ENCODE assay signal across 14 cellular contexts in the genomic region with DNA sequence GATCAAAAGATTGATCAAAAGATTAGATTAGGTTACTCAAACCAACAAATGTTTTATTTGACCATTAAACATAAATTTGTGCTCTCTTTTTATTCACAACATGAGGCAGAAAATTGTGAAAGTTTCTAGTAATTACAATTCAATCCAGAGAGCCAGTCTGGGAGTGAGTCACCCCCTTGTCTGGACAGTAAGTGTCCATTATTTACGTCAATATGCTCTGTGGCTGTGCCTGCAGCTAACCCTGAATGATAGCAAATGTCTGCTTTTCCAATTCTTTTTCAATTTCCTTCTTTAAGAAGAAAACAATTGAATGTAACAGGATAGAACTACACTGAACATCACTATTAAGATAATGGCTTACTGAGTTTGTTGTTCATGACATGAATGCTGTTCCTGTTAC. TPM values are rescaled to one million over a fixed set of nuclear protein-coding genes. Genes with fewer than 3 reads are reported as not detected.
DNase-seq lines count a peak whose midpoint lies in the region; ATAC-seq lines count a peak whose summit lies in the region.
"Had no signal": no experiment of that assay in that cellular context is flagged by ENCODE, and none has a peak within 500 bp of the region (broad histone marks: within the 10 kb centered on the region; RNA-seq: fewer than 3 reads in every experiment).

No MANE protein-coding gene starts in this region.

- DNase-seq in COLO829 (ENCODE audit: low spot score) (peak; percentile 42), NCI-H69 (lab: John Stamatoyannopoulos, UW) (peak; percentile 35), dermis blood vessel endothelial cell (peak; percentile 80), myocyte (ENCODE audit: low read depth) (peak; percentile 35), medulla oblongata (ENCODE audit: extremely low spot score) (no peak), NCI-H2029 treated with DMSO at 0.1 percent for 48 hours (lab: John Stamatoyannopoulos, UW) (no peak), GM19238 (ENCODE audit: insufficient read length, low spot score) (no peak)
- DNase-seq: activated CD8-positive, alpha-beta memory T cell treated with anti-CD3 and anti-CD28 coated beads, Interleukin-2, amount 50 U/mL, for 48 hours; aorta; Caco-2; KG1; NCI-H2107 had no signal

- no peak for ATAC-seq in HG02884 (IDR thresholded peaks at IDR 0.05; ENCODE audit: unreplicated experiment)

RNA-seq across cellular contexts. Expression of gene GNG11, which starts 27.9 kb away (rescaled TPM):
- total RNA-seq in dermis blood vessel endothelial cell (404 and 652 TPM in 2 replicates), myocyte (16.8 and 18.1 TPM in 2 replicates)
- polyA plus RNA-seq in myocyte (2012): 41.0 TPM
- total RNA-seq: Caco-2 had no signal

RNA-seq across cellular contexts. Expression of gene GNGT1, which starts 43.1 kb away (rescaled TPM):
- total RNA-seq in dermis blood vessel endothelial cell (not detected in 2 replicates), myocyte (1.3 TPM in 1 of 2 replicates, not detected in the other)
- polyA plus RNA-seq in myocyte (2012): 0.16 TPM
- total RNA-seq: aorta, epithelial cell of proximal tubule had no signal
- polyA plus RNA-seq: aorta had no signal

RNA-seq across cellular contexts. Expression of gene BET1, which starts 54.7 kb away (rescaled TPM):
- total RNA-seq in dermis blood vessel endothelial cell (38.6 and 64.3 TPM in 2 replicates), myocyte (34.6 and 38.4 TPM in 2 replicates)
- polyA plus RNA-seq in myocyte (2012): 26.2 TPM

RNA-seq across cellular contexts. Expression of gene TFPI2, which starts 58.9 kb away (rescaled TPM):
- total RNA-seq in dermis blood vessel endothelial cell (112 and 152 TPM in 2 replicates), myocyte (3.6 and 13.9 TPM in 2 replicates)
- polyA plus RNA-seq in myocyte (2012): 2.4 TPM
- total RNA-seq: Caco-2 had no signal

Comparison
In these comparisons a context has a peak if more than half of its experiments do, and no peak if none do; other contexts are left out.
1. DNase-seq: peak in COLO829 (single experiment), NCI-H69 (single experiment), dermis blood vessel endothelial cell (single experiment) and myocyte (single experiment); none in medulla oblongata (single experiment), NCI-H2029 treated with DMSO at 0.1 percent for 48 hours (single experiment) and GM19238 (single experiment).
2. RNA of gene GNG11, which starts 27.9 kb away (total RNA-seq): 404 to 652 TPM in dermis blood vessel endothelial cell; 16.8 to 18.1 TPM in myocyte; every median in the first group is over 10 times any median in the second.